Comparison of ENCODE assay signal across 25 cellular contexts in the genomic region with DNA sequence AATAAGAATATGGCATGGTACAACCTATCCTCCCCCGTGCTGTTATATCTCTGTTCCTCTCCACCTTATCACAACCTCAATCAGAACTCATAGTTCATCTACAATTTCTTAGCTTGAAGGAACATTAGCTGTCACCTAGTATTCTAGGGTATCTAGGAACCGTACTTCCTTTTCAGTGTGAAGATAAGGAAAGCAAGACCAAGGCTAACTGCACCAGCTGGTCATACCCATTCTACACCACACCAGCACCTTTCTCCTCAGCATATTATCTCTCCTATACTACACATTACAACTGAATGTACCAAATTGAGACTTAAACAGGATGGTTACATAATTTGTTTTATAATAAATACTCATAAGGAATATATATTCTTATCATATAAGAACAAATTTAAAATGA.
"Had no signal": no experiment of that assay in that cellular context is flagged by ENCODE, and none has a peak within 500 bp of the region (broad histone marks: within the 10 kb centered on the region; RNA-seq: fewer than 3 reads in every experiment).

No MANE protein-coding gene starts in this region.

- H3K4me1 ChIP-seq: thyroid gland, upper lobe of right lung had no signal

- DNase-seq: activated CD4-positive, alpha-beta T cell treated with anti-CD3 and anti-CD28 coated beads for 36 hours; activated CD4-positive, CD25-positive, alpha-beta regulatory T cell; activated CD8-positive, alpha-beta memory T cell treated with anti-CD3 and anti-CD28 coated beads, Interleukin-2, amount 10 ng/mL, durations not matched to agents 7 days and 5 days; activated CD8-positive, alpha-beta T cell treated with anti-CD3 and anti-CD28 coated beads, Interleukin-2, amount 10 ng/mL, durations not matched to agents 7 days and 5 days; activated naive CD8-positive, alpha-beta T cell treated with anti-CD3 and anti-CD28 coated beads, Interleukin-2, amount 50 U/mL, for 24 hours; activated T-cell treated with anti-CD3 and anti-CD28 coated beads, Interleukin-2, amount 50 U/mL, for 48 hours; effector CD4-positive, alpha-beta T cell; foreskin keratinocyte; heart left ventricle; hypothalamus; immature natural killer cell; kidney; left colon; mammary epithelial cell; retina; stimulated activated CD4-positive, alpha-beta T cell treated with anti-CD3 and anti-CD28 coated beads, Interleukin-4, amount 100 ng/mL, for 24 hours; stimulated activated naive CD8-positive, alpha-beta T cell treated with anti-CD3 and anti-CD28 coated beads, Interleukin-15, amount 100 ng/mL, for 72 hours; T1000; thyroid gland; upper lobe of right lung had no signal

- H3K4me3 ChIP-seq: esophagus muscularis mucosa, heart left ventricle, skin epidermis, thyroid gland, upper lobe of right lung had no signal

- H3K36me3 ChIP-seq: esophagus muscularis mucosa, thyroid gland, upper lobe of right lung had no signal

- H3K27ac ChIP-seq: esophagus muscularis mucosa, foreskin keratinocyte, heart left ventricle, skin epidermis, thyroid gland, upper lobe of right lung had no signal

- FAIRE-seq: bronchial epithelial cell had no signal

- ATAC-seq: activated CD4-positive, alpha-beta T cell treated with anti-CD3 and anti-CD28 coated beads for 36 hours; activated CD8-positive, alpha-beta memory T cell treated with anti-CD3 and anti-CD28 coated beads, Interleukin-2, amount 10 ng/mL, durations not matched to agents 7 days and 5 days; activated CD8-positive, alpha-beta T cell treated with anti-CD3 and anti-CD28 coated beads, Interleukin-2, amount 10 ng/mL, durations not matched to agents 7 days and 5 days; activated naive CD8-positive, alpha-beta T cell treated with anti-CD3 and anti-CD28 coated beads, Interleukin-2, amount 50 U/mL, for 24 hours; foreskin keratinocyte; heart left ventricle; left colon; sciatic nerve; stimulated activated memory B cell treated with anti-CD40 and anti-IgM and Interleukin-4, amounts not matched to agents 10 μg/mL and 1 μg/mL and 100 μg/mL, for 72 hours; stimulated activated naive CD8-positive, alpha-beta T cell treated with anti-CD3 and anti-CD28 coated beads, Interleukin-15, amount 100 ng/mL, for 72 hours; upper lobe of right lung had no signal

- H3K27me3 ChIP-seq: esophagus muscularis mucosa, foreskin keratinocyte, heart left ventricle, thyroid gland, upper lobe of right lung had no signal

- H3K9me3 ChIP-seq: esophagus muscularis mucosa, heart left ventricle, thyroid gland, upper lobe of right lung had no signal
